ENCODE assay signal across 9 cellular contexts in the genomic region with DNA sequence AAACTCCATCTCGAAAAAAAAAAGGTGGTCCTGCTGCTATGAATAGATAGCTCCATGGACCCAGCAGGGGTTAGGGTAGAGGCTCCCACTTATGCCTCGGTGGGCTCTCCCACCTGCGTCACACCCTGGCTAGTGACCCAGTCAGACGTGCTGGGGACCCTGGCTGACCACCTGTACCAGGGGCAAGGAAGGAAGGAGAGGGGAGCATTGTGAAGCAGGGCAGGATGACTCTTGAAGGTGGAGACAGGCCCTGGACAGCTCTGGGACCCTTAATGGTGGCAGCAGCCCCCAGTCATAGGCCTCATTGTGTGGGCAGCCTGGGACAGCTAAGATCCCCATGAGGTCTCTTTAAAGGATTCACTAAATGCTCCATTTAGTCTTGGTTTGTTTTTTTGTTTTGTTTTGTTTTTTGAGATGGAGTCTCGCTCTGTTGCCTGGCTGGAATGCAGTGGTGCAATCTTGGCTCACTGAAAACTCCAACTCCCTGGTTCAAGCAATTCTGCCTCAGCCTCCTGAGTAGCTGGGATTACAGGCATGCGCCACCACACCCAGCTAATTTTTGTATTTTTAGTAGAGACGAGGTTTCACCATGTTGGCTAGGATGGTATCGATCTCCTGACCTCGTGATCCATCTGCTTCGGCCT. TPM values are rescaled to one million over a fixed set of nuclear protein-coding genes. Genes with fewer than 3 reads are reported as not detected.
A peak's percentile ranks its signal among the peaks of the same experiment; 100 is the strongest.
DNase-seq lines count a peak whose midpoint lies in the region; ATAC-seq and TF ChIP-seq lines count a peak whose summit lies in the region.
"Had no signal": no experiment of that assay in that cellular context is flagged by ENCODE, and none has a peak within 500 bp of the region (broad histone marks: within the 10 kb centered on the region; RNA-seq: fewer than 3 reads in every experiment).

No MANE protein-coding gene starts in this region.

- peaks cover 55% of the 10 kb centered on the region for H3K4me1 Mint-ChIP-seq in activated naive CD4-positive, alpha-beta T cell treated with anti-CD3 and anti-CD28 coated beads for 36 hours (ENCODE audit: low read depth)
- peaks cover 34% of the 10 kb centered on the region for H3K4me1 Mint-ChIP-seq in stimulated activated memory B cell treated with anti-CD40 and anti-IgM and Interleukin-4, amounts not matched to agents 10 μg/mL and 1 μg/mL and 100 μg/mL, for 72 hours

- CTCF ChIA-PET in activated naive CD4-positive, alpha-beta T cell treated with anti-CD3 and anti-CD28 coated beads for 36 hours (lab: Charles Lee): interaction anchor here (0.6 to 1.1 kb wide), 2 partner anchors 76 to 282 kb away, joined by 5 read pairs; no protein-coding TSS in a partner anchor

- intact Hi-C loops in activated naive CD4-positive, alpha-beta T cell treated with anti-CD3 and anti-CD28 coated beads for 36 hours (cut with micrococcal nuclease): no loop called here
- intact Hi-C loops in dorsolateral prefrontal cortex (cut with DNase I): no loop called here

- H3K27me3 ChIP-seq in dorsolateral prefrontal cortex: no peaks in the 10 kb centered on the region

- H3K27me3 Mint-ChIP-seq in activated naive CD4-positive, alpha-beta T cell treated with anti-CD3 and anti-CD28 coated beads for 36 hours (ENCODE audit: low read depth): no peaks in the 10 kb centered on the region
- no peaks in the 10 kb centered on the region for H3K27me3 Mint-ChIP-seq in stimulated activated memory B cell treated with anti-CD40 and anti-IgM and Interleukin-4, amounts not matched to agents 10 μg/mL and 1 μg/mL and 100 μg/mL, for 72 hours

- H3K27ac Mint-ChIP-seq in activated naive CD4-positive, alpha-beta T cell treated with anti-CD3 and anti-CD28 coated beads for 36 hours: peak overlapping the region; percentile 57
- H3K27ac Mint-ChIP-seq in stimulated activated memory B cell treated with anti-CD40 and anti-IgM and Interleukin-4, amounts not matched to agents 10 μg/mL and 1 μg/mL and 100 μg/mL, for 72 hours: peak overlapping the region; percentile 48

- peaks cover 41% of the 10 kb centered on the region for H3K36me3 Mint-ChIP-seq in activated naive CD4-positive, alpha-beta T cell treated with anti-CD3 and anti-CD28 coated beads for 36 hours (ENCODE audit: low read depth)
- H3K36me3 Mint-ChIP-seq in stimulated activated memory B cell treated with anti-CD40 and anti-IgM and Interleukin-4, amounts not matched to agents 10 μg/mL and 1 μg/mL and 100 μg/mL, for 72 hours: peaks cover 44% of the 10 kb centered on the region

- H3K4me3 Mint-ChIP-seq in activated naive CD4-positive, alpha-beta T cell treated with anti-CD3 and anti-CD28 coated beads for 36 hours: no peak overlapping the region
- H3K4me3 Mint-ChIP-seq in stimulated activated memory B cell treated with anti-CD40 and anti-IgM and Interleukin-4, amounts not matched to agents 10 μg/mL and 1 μg/mL and 100 μg/mL, for 72 hours: no peak overlapping the region

- no peak overlapping the region for H3K4me3 ChIP-seq in dorsolateral prefrontal cortex

- no peak for DNase-seq in activated naive CD4-positive, alpha-beta T cell treated with anti-CD3 and anti-CD28 coated beads for 36 hours
- no peak for DNase-seq in activated naive CD4-positive, alpha-beta T cell (lab: John Stamatoyannopoulos, UW)
- DNase-seq in dorsolateral prefrontal cortex: no peak
- DNase-seq in superior temporal gyrus (ENCODE audit: extremely low spot score): no peak
- DNase-seq: KG1; NCI-H446; stimulated activated CD4-positive, alpha-beta T cell treated with anti-CD3 and anti-CD28 coated beads, Interleukin-4, amount 100 ng/mL, for 4 hours had no signal

- no peak for TF ChIP-seq CTCF in dorsolateral prefrontal cortex (IDR thresholded peaks at IDR 0.05 in 54 of 56, conservative IDR thresholded peaks at IDR 0.05 in 2 of 56; ENCODE audit: low read depth in 1 of 56, partially characterized antibody in 56 of 56)

- no peak for ATAC-seq in stimulated activated memory B cell treated with anti-CD40 and anti-IgM and Interleukin-4, amounts not matched to agents 10 μg/mL and 1 μg/mL and 100 μg/mL, for 72 hours
- no peak for ATAC-seq in HG03521 (IDR thresholded peaks at IDR 0.05; ENCODE audit: unreplicated experiment)

- H3K27ac ChIP-seq in dorsolateral prefrontal cortex: peak overlapping the region in 56 of 59 donors; percentile 21 to 98 (median 90)

- no peaks in the 10 kb centered on the region for H3K9me3 Mint-ChIP-seq in activated naive CD4-positive, alpha-beta T cell treated with anti-CD3 and anti-CD28 coated beads for 36 hours
- H3K9me3 Mint-ChIP-seq in stimulated activated memory B cell treated with anti-CD40 and anti-IgM and Interleukin-4, amounts not matched to agents 10 μg/mL and 1 μg/mL and 100 μg/mL, for 72 hours: no peaks in the 10 kb centered on the region

RNA-seq across cellular contexts. Expression of gene SNAPIN, which starts 10.4 kb away (rescaled TPM):
- 10 to 100 TPM; 24.4 to 26.2 TPM for total RNA-seq in activated naive CD4-positive, alpha-beta T cell treated with anti-CD3 and anti-CD28 coated beads for 36 hours
- total RNA-seq in dorsolateral prefrontal cortex: 10 to 100 TPM; 29.9 to 50.4 (median 39.0) TPM

RNA-seq across cellular contexts. Expression of gene CHTOP, which starts 14.3 kb away (rescaled TPM):
- total RNA-seq in activated naive CD4-positive, alpha-beta T cell treated with anti-CD3 and anti-CD28 coated beads for 36 hours: 10 to 100 TPM; 88.2 to 91.3 TPM
- total RNA-seq in dorsolateral prefrontal cortex: 100 to 1,000 TPM in 1 of 120 experiments, 10 to 100 TPM in 119; 62.0 to 109 (median 76.4) TPM

RNA-seq across cellular contexts. Expression of gene S100A1, which starts 19.9 kb away (rescaled TPM):
- not detected for total RNA-seq in activated naive CD4-positive, alpha-beta T cell treated with anti-CD3 and anti-CD28 coated beads for 36 hours
- 100 to 1,000 TPM; 162 to 726 (median 281) TPM for total RNA-seq in dorsolateral prefrontal cortex

RNA-seq across cellular contexts. Expression of gene S100A13, which starts 20.8 kb away (rescaled TPM):
- 1 to 10 TPM; 6.6 to 7.0 TPM for total RNA-seq in activated naive CD4-positive, alpha-beta T cell treated with anti-CD3 and anti-CD28 coated beads for 36 hours
- total RNA-seq in dorsolateral prefrontal cortex: 100 to 1,000 TPM in 56 of 120 experiments, 10 to 100 TPM in 64; 52.0 to 204 (median 98.7) TPM

RNA-seq across cellular contexts. Expression of gene ILF2, which starts 22.7 kb away (rescaled TPM):
- total RNA-seq in activated naive CD4-positive, alpha-beta T cell treated with anti-CD3 and anti-CD28 coated beads for 36 hours: 100 to 1,000 TPM; 346 to 357 TPM
- total RNA-seq in dorsolateral prefrontal cortex: 10 to 100 TPM; 45.0 to 84.5 (median 66.7) TPM

Comparison
In these comparisons a context has a peak if more than half of its experiments do, and no peak if none do; other contexts are left out.
1. RNA of gene S100A1, which starts 19.9 kb away (total RNA-seq): 162 to 726 TPM in dorsolateral prefrontal cortex; not detected in activated naive CD4-positive, alpha-beta T cell treated with anti-CD3 and anti-CD28 coated beads for 36 hours; every median in the first group is over 100 times any median in the second.